In genomic region chr6:111741177-111741952, GRCh38 we compare ENCODE assay signal across 15 cellular contexts.
DNase-seq lines count a peak whose midpoint lies in the region; ATAC-seq lines count a peak whose summit lies in the region.
"Had no signal": no experiment of that assay in that cellular context is flagged by ENCODE, and none has a peak within 500 bp of the region (broad histone marks: within the 10 kb centered on the region; RNA-seq: fewer than 3 reads in every experiment).

No MANE protein-coding gene starts in this region.

- H3K9me3 ChIP-seq in T-helper 17 cell (ENCODE audit: control insufficient read depth, low read length, poor library complexity, severe bottlenecking) = no peaks in the 10 kb centered on the region
- H3K9me3 ChIP-seq: SJCRH30 had no signal

- H3K27me3 Mint-ChIP-seq in activated naive CD4-positive, alpha-beta T cell treated with anti-CD3 and anti-CD28 coated beads, Interleukin-2, amount 10 ng/mL, durations not matched to agents 7 days and 5 days = no peaks in the 10 kb centered on the region
- H3K27me3 Mint-ChIP-seq in T-helper 17 cell = no peaks in the 10 kb centered on the region
- H3K27me3 Mint-ChIP-seq: type B pancreatic cell had no signal

- peaks cover 65% of the 10 kb centered on the region for H3K36me3 Mint-ChIP-seq in activated naive CD4-positive, alpha-beta T cell treated with anti-CD3 and anti-CD28 coated beads, Interleukin-2, amount 10 ng/mL, durations not matched to agents 7 days and 5 days
- peaks cover 6% of the 10 kb centered on the region for H3K36me3 Mint-ChIP-seq in T-helper 17 cell (ENCODE audit: low read depth)
- H3K36me3 Mint-ChIP-seq in stimulated activated effector memory CD8-positive, alpha-beta T cell treated with anti-CD3 and anti-CD28 coated beads, Interleukin-12 subunit alpha, Interleukin-12 subunit beta, amount 100 ng/mL, for 72 hours = peaks cover 97% of the 10 kb centered on the region

- ATAC-seq in GM21619 (IDR thresholded peaks at IDR 0.05; ENCODE audit: unreplicated experiment) = peak; percentile 56
- ATAC-seq in T-helper 17 cell = no peak
- peak; percentile 33 for ATAC-seq in stimulated activated effector memory CD8-positive, alpha-beta T cell treated with anti-CD3 and anti-CD28 coated beads, Interleukin-12 subunit alpha, Interleukin-12 subunit beta, amount 100 ng/mL, for 72 hours
- no peak for ATAC-seq in HG03432 (IDR thresholded peaks at IDR 0.05; ENCODE audit: unreplicated experiment)
- no peak for ATAC-seq in HG02763 (IDR thresholded peaks at IDR 0.05; ENCODE audit: unreplicated experiment)

- H3K27ac Mint-ChIP-seq in activated naive CD4-positive, alpha-beta T cell treated with anti-CD3 and anti-CD28 coated beads, Interleukin-2, amount 10 ng/mL, durations not matched to agents 7 days and 5 days = peak overlapping the region; percentile 1
- H3K27ac Mint-ChIP-seq in T-helper 17 cell = peak overlapping the region; percentile 84
- peak overlapping the region; percentile 82 for H3K27ac Mint-ChIP-seq in stimulated activated effector memory CD8-positive, alpha-beta T cell treated with anti-CD3 and anti-CD28 coated beads, Interleukin-12 subunit alpha, Interleukin-12 subunit beta, amount 100 ng/mL, for 72 hours
- H3K27ac Mint-ChIP-seq: mesothelial cell of epicardium, type B pancreatic cell had no signal

- CTCF ChIA-PET in activated naive CD4-positive, alpha-beta T cell treated with anti-CD3 and anti-CD28 coated beads, Interleukin-2, amount 10 ng/mL, durations not matched to agents 7 days and 5 days (lab: Charles Lee) = no interaction called here

- H3K9me3 Mint-ChIP-seq in activated naive CD4-positive, alpha-beta T cell treated with anti-CD3 and anti-CD28 coated beads, Interleukin-2, amount 10 ng/mL, durations not matched to agents 7 days and 5 days = no peaks in the 10 kb centered on the region
- no peaks in the 10 kb centered on the region for H3K9me3 Mint-ChIP-seq in stimulated activated effector memory CD8-positive, alpha-beta T cell treated with anti-CD3 and anti-CD28 coated beads, Interleukin-12 subunit alpha, Interleukin-12 subunit beta, amount 100 ng/mL, for 72 hours
- H3K9me3 Mint-ChIP-seq: mesothelial cell of epicardium, type B pancreatic cell had no signal

- no peak for DNase-seq in activated naive CD4-positive, alpha-beta T cell treated with anti-CD3 and anti-CD28 coated beads, Interleukin-2, amount 10 ng/mL, durations not matched to agents 7 days and 5 days
- DNase-seq in activated naive CD4-positive, alpha-beta T cell (lab: John Stamatoyannopoulos, UW) = no peak
- DNase-seq in T-helper 17 cell = no peak
- DNase-seq in stimulated activated effector memory CD8-positive, alpha-beta T cell treated with anti-CD3 and anti-CD28 coated beads, Interleukin-12 subunit alpha, Interleukin-12 subunit beta, amount 100 ng/mL, for 72 hours (ENCODE audit: low spot score in 2 of 2) = no peak
- no peak for DNase-seq in cortex of kidney (lab: John Stamatoyannopoulos, UW)
- DNase-seq: ACHN, anterior cingulate cortex, KG1, NCI-H1930, SJCRH30 had no signal

- H3K4me3 Mint-ChIP-seq in activated naive CD4-positive, alpha-beta T cell treated with anti-CD3 and anti-CD28 coated beads, Interleukin-2, amount 10 ng/mL, durations not matched to agents 7 days and 5 days = no peak overlapping the region
- no peak overlapping the region for H3K4me3 Mint-ChIP-seq in T-helper 17 cell
- H3K4me3 Mint-ChIP-seq in stimulated activated effector memory CD8-positive, alpha-beta T cell treated with anti-CD3 and anti-CD28 coated beads, Interleukin-12 subunit alpha, Interleukin-12 subunit beta, amount 100 ng/mL, for 72 hours = peak overlapping the region; percentile 43
- H3K4me3 Mint-ChIP-seq: mesothelial cell of epicardium, type B pancreatic cell had no signal

- peaks cover 71% of the 10 kb centered on the region for H3K4me1 Mint-ChIP-seq in activated naive CD4-positive, alpha-beta T cell treated with anti-CD3 and anti-CD28 coated beads, Interleukin-2, amount 10 ng/mL, durations not matched to agents 7 days and 5 days
- peaks cover 56% of the 10 kb centered on the region for H3K4me1 Mint-ChIP-seq in T-helper 17 cell
- H3K4me1 Mint-ChIP-seq in stimulated activated effector memory CD8-positive, alpha-beta T cell treated with anti-CD3 and anti-CD28 coated beads, Interleukin-12 subunit alpha, Interleukin-12 subunit beta, amount 100 ng/mL, for 72 hours = peaks cover 95% of the 10 kb centered on the region

Comparison
In these comparisons a context has a peak if more than half of its experiments do, and no peak if none do; other contexts are left out.
1. H3K27ac Mint-ChIP-seq: peak in every context shown above with its lines; median percentile 84 in T-helper 17 cell; 82 in stimulated activated effector memory CD8-positive, alpha-beta T cell treated with anti-CD3 and anti-CD28 coated beads, Interleukin-12 subunit alpha, Interleukin-12 subunit beta, amount 100 ng/mL, for 72 hours; 1 in activated naive CD4-positive, alpha-beta T cell treated with anti-CD3 and anti-CD28 coated beads, Interleukin-2, amount 10 ng/mL, durations not matched to agents 7 days and 5 days.
2. ATAC-seq: peak in GM21619 (single experiment) and stimulated activated effector memory CD8-positive, alpha-beta T cell treated with anti-CD3 and anti-CD28 coated beads, Interleukin-12 subunit alpha, Interleukin-12 subunit beta, amount 100 ng/mL, for 72 hours (single experiment); none in T-helper 17 cell (single experiment), HG03432 (single experiment) and HG02763 (single experiment).